ENCODE assay signal across 8 cellular contexts in genomic region chr15:51971353-51972133, GRCh38. TPM values are rescaled to one million over a fixed set of nuclear protein-coding genes. Genes with fewer than 3 reads are reported as not detected.
DNase-seq lines count a peak whose midpoint lies in the region; ATAC-seq lines count a peak whose summit lies in the region.

Gene LEO1 (minus strand): TSS chr15:51971778. CDS start chr15:51971745, 33 bp downstream.

- DNase-seq in NCI-H187 (lab: John Stamatoyannopoulos, UW) (peak; percentile 65 to 68), T-helper 2 cell (peak; percentile 65 to 99 (median 84)), anterior cingulate cortex (lab: John Stamatoyannopoulos, UW) (peak; percentile 26 to 94 (median 85)), hepatic stellate cell (ENCODE audit: low spot score) (peak; percentile 94), renal cortical epithelial cell (ENCODE audit: low read depth) (peak; percentile 94), cortex of kidney (lab: John Stamatoyannopoulos, UW) (no peak)

- peak; percentile 67 for ATAC-seq in GM18499 (IDR thresholded peaks at IDR 0.05; ENCODE audit: insufficient read depth, unreplicated experiment)
- ATAC-seq in HG02943 (IDR thresholded peaks at IDR 0.05; ENCODE audit: low read depth, unreplicated experiment), result peak; percentile 91

RNA-seq across cellular contexts. Expression of gene LEO1, which starts in this region (rescaled TPM):
- total RNA-seq in renal cortical epithelial cell, result 18.8 and 49.9 TPM in 2 replicates
